1 cellular context compared by ENCODE assay signal in genomic region chr20:376089-376488, GRCh38.
TF ChIP-seq lines count a peak whose summit lies in the region.

No MANE protein-coding gene starts in this region.

TF ChIP-seq in K562, 482 proteins besides CTCF, POLR2A, EP300 and RAD21 (continues in another document):
- TF ChIP-seq ZNF212 (CRISPR knock-in tag; IDR thresholded peaks at IDR 0.05) (no peak), ZNF644 (tag; IDR thresholded peaks at IDR 0.05; ENCODE audit: low read depth) (no peak), NCOA2 (IDR thresholded peaks at IDR 0.05; ENCODE audit: partially characterized antibody in 2 of 2) (no peak), ZNF184 (CRISPR knock-in tag; IDR thresholded peaks at IDR 0.05) (no peak), MBD1 (CRISPR knock-in tag; IDR thresholded peaks at IDR 0.05) (no peak), PHB (CRISPR knock-in tag; IDR thresholded peaks at IDR 0.05) (no peak), FOXP4 (CRISPR knock-in tag; IDR thresholded peaks at IDR 0.05; ENCODE audit: borderline replicate concordance) (no peak), ZNF324 (CRISPR knock-in tag; IDR thresholded peaks at IDR 0.05) (no peak), SIRT6 (IDR thresholded peaks at IDR 0.05; ENCODE audit: low read depth, low read length) (no peak), ZBTB12 (CRISPR knock-in tag; IDR thresholded peaks at IDR 0.05) (no peak), ZNF717 (CRISPR knock-in tag; IDR thresholded peaks at IDR 0.05) (no peak), ELF4 (CRISPR knock-in tag; IDR thresholded peaks at IDR 0.05) (no peak), C11orf30 (IDR thresholded peaks at IDR 0.05; ENCODE audit: low read depth) (peak; percentile 88), MYC (IDR thresholded peaks at IDR 0.05; ENCODE audit: low read depth, low read length) (no peak), MYC (CRISPR knock-in tag; IDR thresholded peaks at IDR 0.05; ENCODE audit: borderline replicate concordance, low read depth) (no peak), ZBTB17 (CRISPR knock-in tag; IDR thresholded peaks at IDR 0.05) (no peak), CBFA2T2 (conservative IDR thresholded peaks at IDR 0.05) (no peak), BCOR (IDR thresholded peaks at IDR 0.05) (peak; percentile 91), SETDB1 (IDR thresholded peaks at IDR 0.05; ENCODE audit: low read length) (no peak), HNRNPLL (IDR thresholded peaks at IDR 0.05; ENCODE audit: low read depth, low read length, poor library complexity, severe bottlenecking) (no peak), SMARCA5 (IDR thresholded peaks at IDR 0.05) (peak; percentile 11; the same call in 1 of the 2 replicates), TOE1 (IDR thresholded peaks at IDR 0.05; ENCODE audit: borderline replicate concordance) (no peak), TOE1 (CRISPR knock-in tag; IDR thresholded peaks at IDR 0.05; ENCODE audit: borderline replicate concordance, low read depth) (no peak), ATF6 (CRISPR knock-in tag; IDR thresholded peaks at IDR 0.05) (no peak), MAX (CRISPR knock-in tag; IDR thresholded peaks at IDR 0.05) (no peak), TEAD1 (CRISPR knock-in tag; IDR thresholded peaks at IDR 0.05) (no peak), ZKSCAN3 (CRISPR knock-in tag; IDR thresholded peaks at IDR 0.05) (no peak)
- TF ChIP-seq, protein P1, sequence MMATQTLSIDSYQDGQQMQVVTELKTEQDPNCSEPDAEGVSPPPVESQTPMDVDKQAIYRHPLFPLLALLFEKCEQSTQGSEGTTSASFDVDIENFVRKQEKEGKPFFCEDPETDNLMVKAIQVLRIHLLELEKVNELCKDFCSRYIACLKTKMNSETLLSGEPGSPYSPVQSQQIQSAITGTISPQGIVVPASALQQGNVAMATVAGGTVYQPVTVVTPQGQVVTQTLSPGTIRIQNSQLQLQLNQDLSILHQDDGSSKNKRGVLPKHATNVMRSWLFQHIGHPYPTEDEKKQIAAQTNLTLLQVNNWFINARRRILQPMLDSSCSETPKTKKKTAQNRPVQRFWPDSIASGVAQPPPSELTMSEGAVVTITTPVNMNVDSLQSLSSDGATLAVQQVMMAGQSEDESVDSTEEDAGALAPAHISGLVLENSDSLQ (IDR thresholded peaks at IDR 0.05), result no peak
- TF ChIP-seq, protein P2, sequence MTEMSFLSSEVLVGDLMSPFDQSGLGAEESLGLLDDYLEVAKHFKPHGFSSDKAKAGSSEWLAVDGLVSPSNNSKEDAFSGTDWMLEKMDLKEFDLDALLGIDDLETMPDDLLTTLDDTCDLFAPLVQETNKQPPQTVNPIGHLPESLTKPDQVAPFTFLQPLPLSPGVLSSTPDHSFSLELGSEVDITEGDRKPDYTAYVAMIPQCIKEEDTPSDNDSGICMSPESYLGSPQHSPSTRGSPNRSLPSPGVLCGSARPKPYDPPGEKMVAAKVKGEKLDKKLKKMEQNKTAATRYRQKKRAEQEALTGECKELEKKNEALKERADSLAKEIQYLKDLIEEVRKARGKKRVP (CRISPR knock-in tag; IDR thresholded peaks at IDR 0.05), result no peak
- TF ChIP-seq, protein P3, sequence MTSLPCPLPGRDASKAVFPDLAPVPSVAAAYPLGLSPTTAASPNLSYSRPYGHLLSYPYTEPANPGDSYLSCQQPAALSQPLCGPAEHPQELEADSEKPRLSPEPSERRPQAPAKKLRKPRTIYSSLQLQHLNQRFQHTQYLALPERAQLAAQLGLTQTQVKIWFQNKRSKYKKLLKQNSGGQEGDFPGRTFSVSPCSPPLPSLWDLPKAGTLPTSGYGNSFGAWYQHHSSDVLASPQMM (CRISPR knock-in tag; IDR thresholded peaks at IDR 0.05), result no peak
- TF ChIP-seq, protein P4, sequence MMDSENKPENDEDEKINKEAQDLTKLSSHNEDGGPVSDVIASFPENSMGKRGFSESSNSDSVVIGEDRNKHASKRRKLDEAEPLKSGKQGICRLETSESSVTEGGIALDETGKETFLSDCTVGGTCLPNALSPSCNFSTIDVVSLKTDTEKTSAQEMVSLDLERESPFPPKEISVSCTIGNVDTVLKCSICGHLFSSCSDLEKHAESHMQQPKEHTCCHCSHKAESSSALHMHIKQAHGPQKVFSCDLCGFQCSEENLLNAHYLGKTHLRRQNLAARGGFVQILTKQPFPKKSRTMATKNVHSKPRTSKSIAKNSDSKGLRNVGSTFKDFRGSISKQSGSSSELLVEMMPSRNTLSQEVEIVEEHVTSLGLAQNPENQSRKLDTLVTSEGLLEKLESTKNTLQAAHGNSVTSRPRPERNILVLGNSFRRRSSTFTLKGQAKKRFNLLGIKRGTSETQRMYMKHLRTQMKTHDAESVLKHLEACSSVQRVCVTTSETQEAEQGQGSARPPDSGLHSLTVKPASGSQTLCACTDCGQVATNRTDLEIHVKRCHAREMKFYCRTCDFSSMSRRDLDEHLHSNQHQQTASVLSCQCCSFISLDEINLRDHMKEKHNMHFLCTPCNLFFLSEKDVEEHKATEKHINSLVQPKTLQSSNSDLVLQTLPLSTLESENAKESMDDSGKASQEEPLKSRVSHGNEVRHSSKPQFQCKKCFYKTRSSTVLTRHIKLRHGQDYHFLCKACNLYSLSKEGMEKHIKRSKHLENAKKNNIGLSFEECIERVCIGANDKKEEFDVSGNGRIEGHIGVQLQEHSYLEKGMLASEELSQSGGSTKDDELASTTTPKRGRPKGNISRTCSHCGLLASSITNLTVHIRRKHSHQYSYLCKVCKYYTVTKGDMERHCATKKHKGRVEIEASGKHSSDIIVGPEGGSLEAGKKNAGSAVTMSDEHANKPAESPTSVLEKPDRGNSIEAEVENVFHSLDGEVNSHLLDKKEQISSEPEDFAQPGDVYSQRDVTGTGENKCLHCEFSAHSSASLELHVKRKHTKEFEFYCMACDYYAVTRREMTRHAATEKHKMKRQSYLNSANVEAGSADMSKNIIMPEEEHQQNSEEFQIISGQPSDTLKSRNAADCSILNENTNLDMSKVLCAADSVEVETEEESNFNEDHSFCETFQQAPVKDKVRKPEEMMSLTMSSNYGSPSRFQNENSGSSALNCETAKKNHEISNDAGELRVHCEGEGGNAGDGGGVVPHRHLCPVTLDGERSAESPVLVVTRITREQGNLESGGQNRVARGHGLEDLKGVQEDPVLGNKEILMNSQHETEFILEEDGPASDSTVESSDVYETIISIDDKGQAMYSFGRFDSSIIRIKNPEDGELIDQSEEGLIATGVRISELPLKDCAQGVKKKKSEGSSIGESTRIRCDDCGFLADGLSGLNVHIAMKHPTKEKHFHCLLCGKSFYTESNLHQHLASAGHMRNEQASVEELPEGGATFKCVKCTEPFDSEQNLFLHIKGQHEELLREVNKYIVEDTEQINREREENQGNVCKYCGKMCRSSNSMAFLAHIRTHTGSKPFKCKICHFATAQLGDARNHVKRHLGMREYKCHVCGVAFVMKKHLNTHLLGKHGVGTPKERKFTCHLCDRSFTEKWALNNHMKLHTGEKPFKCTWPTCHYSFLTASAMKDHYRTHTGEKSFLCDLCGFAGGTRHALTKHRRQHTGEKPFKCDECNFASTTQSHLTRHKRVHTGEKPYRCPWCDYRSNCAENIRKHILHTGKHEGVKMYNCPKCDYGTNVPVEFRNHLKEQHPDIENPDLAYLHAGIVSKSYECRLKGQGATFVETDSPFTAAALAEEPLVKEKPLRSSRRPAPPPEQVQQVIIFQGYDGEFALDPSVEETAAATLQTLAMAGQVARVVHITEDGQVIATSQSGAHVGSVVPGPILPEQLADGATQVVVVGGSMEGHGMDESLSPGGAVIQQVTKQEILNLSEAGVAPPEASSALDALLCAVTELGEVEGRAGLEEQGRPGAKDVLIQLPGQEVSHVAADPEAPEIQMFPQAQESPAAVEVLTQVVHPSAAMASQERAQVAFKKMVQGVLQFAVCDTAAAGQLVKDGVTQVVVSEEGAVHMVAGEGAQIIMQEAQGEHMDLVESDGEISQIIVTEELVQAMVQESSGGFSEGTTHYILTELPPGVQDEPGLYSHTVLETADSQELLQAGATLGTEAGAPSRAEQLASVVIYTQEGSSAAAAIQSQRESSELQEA (IDR thresholded peaks at IDR 0.05; ENCODE audit: low read depth), result no peak
- TF ChIP-seq, protein P5, sequence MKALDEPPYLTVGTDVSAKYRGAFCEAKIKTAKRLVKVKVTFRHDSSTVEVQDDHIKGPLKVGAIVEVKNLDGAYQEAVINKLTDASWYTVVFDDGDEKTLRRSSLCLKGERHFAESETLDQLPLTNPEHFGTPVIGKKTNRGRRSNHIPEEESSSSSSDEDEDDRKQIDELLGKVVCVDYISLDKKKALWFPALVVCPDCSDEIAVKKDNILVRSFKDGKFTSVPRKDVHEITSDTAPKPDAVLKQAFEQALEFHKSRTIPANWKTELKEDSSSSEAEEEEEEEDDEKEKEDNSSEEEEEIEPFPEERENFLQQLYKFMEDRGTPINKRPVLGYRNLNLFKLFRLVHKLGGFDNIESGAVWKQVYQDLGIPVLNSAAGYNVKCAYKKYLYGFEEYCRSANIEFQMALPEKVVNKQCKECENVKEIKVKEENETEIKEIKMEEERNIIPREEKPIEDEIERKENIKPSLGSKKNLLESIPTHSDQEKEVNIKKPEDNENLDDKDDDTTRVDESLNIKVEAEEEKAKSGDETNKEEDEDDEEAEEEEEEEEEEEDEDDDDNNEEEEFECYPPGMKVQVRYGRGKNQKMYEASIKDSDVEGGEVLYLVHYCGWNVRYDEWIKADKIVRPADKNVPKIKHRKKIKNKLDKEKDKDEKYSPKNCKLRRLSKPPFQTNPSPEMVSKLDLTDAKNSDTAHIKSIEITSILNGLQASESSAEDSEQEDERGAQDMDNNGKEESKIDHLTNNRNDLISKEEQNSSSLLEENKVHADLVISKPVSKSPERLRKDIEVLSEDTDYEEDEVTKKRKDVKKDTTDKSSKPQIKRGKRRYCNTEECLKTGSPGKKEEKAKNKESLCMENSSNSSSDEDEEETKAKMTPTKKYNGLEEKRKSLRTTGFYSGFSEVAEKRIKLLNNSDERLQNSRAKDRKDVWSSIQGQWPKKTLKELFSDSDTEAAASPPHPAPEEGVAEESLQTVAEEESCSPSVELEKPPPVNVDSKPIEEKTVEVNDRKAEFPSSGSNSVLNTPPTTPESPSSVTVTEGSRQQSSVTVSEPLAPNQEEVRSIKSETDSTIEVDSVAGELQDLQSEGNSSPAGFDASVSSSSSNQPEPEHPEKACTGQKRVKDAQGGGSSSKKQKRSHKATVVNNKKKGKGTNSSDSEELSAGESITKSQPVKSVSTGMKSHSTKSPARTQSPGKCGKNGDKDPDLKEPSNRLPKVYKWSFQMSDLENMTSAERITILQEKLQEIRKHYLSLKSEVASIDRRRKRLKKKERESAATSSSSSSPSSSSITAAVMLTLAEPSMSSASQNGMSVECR (CRISPR knock-in tag; IDR thresholded peaks at IDR 0.05), result no peak
- TF ChIP-seq, protein P6, sequence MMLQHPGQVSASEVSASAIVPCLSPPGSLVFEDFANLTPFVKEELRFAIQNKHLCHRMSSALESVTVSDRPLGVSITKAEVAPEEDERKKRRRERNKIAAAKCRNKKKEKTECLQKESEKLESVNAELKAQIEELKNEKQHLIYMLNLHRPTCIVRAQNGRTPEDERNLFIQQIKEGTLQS (IDR thresholded peaks at IDR 0.05), result no peak
- TF ChIP-seq, protein P6 (CRISPR knock-in tag; conservative IDR thresholded peaks at IDR 0.05), result no peak
